In genomic region chr7:156903232-156903909, GRCh38 we compare ENCODE assay signal across 8 cellular contexts. TPM values are rescaled to one million over a fixed set of nuclear protein-coding genes. Genes with fewer than 3 reads are reported as not detected.
DNase-seq lines count a peak whose midpoint lies in the region; ATAC-seq and TF ChIP-seq lines count a peak whose summit lies in the region.

No MANE protein-coding gene starts in this region.

- no peaks in the 10 kb centered on the region for H3K79me2 ChIP-seq in DND-41 (ENCODE audit: insufficient read depth, low read length)

- no peaks in the 10 kb centered on the region for H3K27me3 Mint-ChIP-seq in progenitor cell of endocrine pancreas

- H3K4me2 ChIP-seq in DND-41 (ENCODE audit: insufficient read depth, low read length), result no peak overlapping the region

- TF ChIP-seq CTCF in DND-41 (IDR thresholded peaks at IDR 0.05; ENCODE audit: borderline replicate concordance, extremely low read depth, low read length, poor library complexity, severe bottlenecking), result no peak
- no peak for TF ChIP-seq CTCF in omental fat pad (IDR thresholded peaks at IDR 0.05)
- TF ChIP-seq CTCF in progenitor cell of endocrine pancreas (IDR thresholded peaks at IDR 0.05; ENCODE audit: unreplicated experiment), result no peak

- H3K36me3 ChIP-seq in DND-41 (ENCODE audit: insufficient read depth, low read length), result no peaks in the 10 kb centered on the region

- H3K27ac ChIP-seq in DND-41 (ENCODE audit: low read length), result no peak overlapping the region

- no peaks in the 10 kb centered on the region for H3K9me3 ChIP-seq in DND-41 (ENCODE audit: insufficient read depth, low read length, severe bottlenecking)

- no peak overlapping the region for H3K9ac ChIP-seq in DND-41 (ENCODE audit: low read depth, low read length)

- no peak overlapping the region for H2AFZ ChIP-seq in DND-41 (ENCODE audit: low read depth, low read length)

- no peaks in the 10 kb centered on the region for H4K20me1 ChIP-seq in DND-41 (ENCODE audit: insufficient read depth, low read length)

- H3K4me1 ChIP-seq in DND-41 (ENCODE audit: insufficient read depth, low read length), result no peaks in the 10 kb centered on the region

- ATAC-seq in DND-41 (ENCODE audit: insufficient read depth, low read depth), result peak; percentile 53; the same call in 2 of the 3 replicates
- ATAC-seq in omental fat pad (ENCODE audit: low FRiP score), result peak; percentile 53
- no peak for ATAC-seq in GM21786 (IDR thresholded peaks at IDR 0.05; ENCODE audit: unreplicated experiment)

- DNase-seq in DND-41 (no peak), RKO (ENCODE audit: low spot score) (peak; percentile 60), dermis blood vessel endothelial cell (peak; percentile 97), omental fat pad (ENCODE audit: low spot score) (no peak), progenitor cell of endocrine pancreas (ENCODE audit: low spot score, unreplicated experiment) (no peak), NCI-H2081 treated with DMSO at 0.1 percent for 48 hours (lab: John Stamatoyannopoulos, UW) (no peak)
- DNase-seq in stimulated activated CD4-positive, alpha-beta T cell treated with anti-CD3 and anti-CD28 coated beads, Interleukin-2, amount 100 ng/mL, for 48 hours, result no peak

- H3K27me3 ChIP-seq in DND-41 (ENCODE audit: insufficient read depth, low read length, poor library complexity), result peaks cover 3% of the 10 kb centered on the region

- H3K9me3 Mint-ChIP-seq in progenitor cell of endocrine pancreas (ENCODE audit: low read depth), result no peaks in the 10 kb centered on the region

- no peak overlapping the region for H3K4me3 ChIP-seq in DND-41 (ENCODE audit: low read depth in 1 of 2, low read length in 2 of 2)

- no peak overlapping the region for H3K27ac Mint-ChIP-seq in progenitor cell of endocrine pancreas

- H3K36me3 Mint-ChIP-seq in progenitor cell of endocrine pancreas (ENCODE audit: insufficient read depth), result no peaks in the 10 kb centered on the region

- H3K4me3 Mint-ChIP-seq in progenitor cell of endocrine pancreas (ENCODE audit: low read depth), result no peak overlapping the region

- H3K4me1 Mint-ChIP-seq in progenitor cell of endocrine pancreas (ENCODE audit: low read depth), result no peaks in the 10 kb centered on the region

RNA-seq across cellular contexts. Expression of gene LMBR1, which starts 10.4 kb away (rescaled TPM):
- total RNA-seq in dermis blood vessel endothelial cell, result 156 and 194 TPM in 2 replicates
- 10 to 100 TPM; 50.1 to 93.5 (median 59.8) TPM for total RNA-seq in omental fat pad
- 89.1 and 95.7 TPM in 2 replicates for total RNA-seq in progenitor cell of endocrine pancreas

RNA-seq across cellular contexts. Expression of gene NOM1, which starts 46.1 kb away (rescaled TPM):
- total RNA-seq in dermis blood vessel endothelial cell, result 20.6 and 23.0 TPM in 2 replicates
- 10 to 100 TPM; 16.0 to 47.1 (median 19.7) TPM for total RNA-seq in omental fat pad
- 33.6 and 34.4 TPM in 2 replicates for total RNA-seq in progenitor cell of endocrine pancreas

Comparison
In these comparisons a context has a peak if more than half of its experiments do, and no peak if none do; other contexts are left out.
1. DNase-seq: peak in RKO (single experiment) and dermis blood vessel endothelial cell (single experiment); none in DND-41 (single experiment), omental fat pad (single experiment), stimulated activated CD4-positive, alpha-beta T cell treated with anti-CD3 and anti-CD28 coated beads, Interleukin-2, amount 100 ng/mL, for 48 hours (0 of 2), progenitor cell of endocrine pancreas (single experiment) and NCI-H2081 treated with DMSO at 0.1 percent for 48 hours (single experiment).